1 cellular context compared by ENCODE assay signal in genomic region chr17:48575066-48575582, GRCh38.
TF ChIP-seq lines count a peak whose summit lies in the region.

No MANE protein-coding gene starts in this region.

TF ChIP-seq in IMR-90, 13 proteins besides CTCF, POLR2A, EP300 and RAD21:
- TF ChIP-seq ELK1 (IDR thresholded peaks at IDR 0.05; ENCODE audit: borderline replicate concordance, low read depth, low read length) (no peak), RCOR1 (IDR thresholded peaks at IDR 0.05; ENCODE audit: insufficient replicate concordance, low read length) (no peak), RFX5 (IDR thresholded peaks at IDR 0.05; ENCODE audit: low read depth, low read length) (no peak), FOS (IDR thresholded peaks at IDR 0.05; ENCODE audit: low read depth, low read length) (no peak), NFE2L2 (IDR thresholded peaks at IDR 0.05; ENCODE audit: low read depth, low read length) (no peak), SMC3 (IDR thresholded peaks at IDR 0.05; ENCODE audit: low read depth, low read length) (no peak), BHLHE40 (IDR thresholded peaks at IDR 0.05; ENCODE audit: low read depth, low read length) (no peak)
